ENCODE assay signal across 16 cellular contexts in genomic region chr19:39308531-39309304, GRCh38. TPM values are rescaled to one million over a fixed set of nuclear protein-coding genes. Genes with fewer than 3 reads are reported as not detected.
A peak's percentile ranks its signal among the peaks of the same experiment; 100 is the strongest.
DNase-seq lines count a peak whose midpoint lies in the region; ATAC-seq, FAIRE-seq and TF ChIP-seq lines count a peak whose summit lies in the region.
"Had no signal": no experiment of that assay in that cellular context is flagged by ENCODE, and none has a peak within 500 bp of the region (broad histone marks: within the 10 kb centered on the region; RNA-seq: fewer than 3 reads in every experiment).

No MANE protein-coding gene starts in this region.

- H3K79me1 ChIP-seq in H1 (ENCODE audit: low read depth, low read length) (no peaks in the 10 kb centered on the region), neuronal stem cell (ENCODE audit: low read depth, low read length) (no peaks in the 10 kb centered on the region)

- TF ChIP-seq POLR2A in H1 (IDR thresholded peaks at IDR 0.05; ENCODE audit: control extremely low read depth in 1 of 2, low read depth in 2 of 2, low read length in 2 of 2) (no peak), thyroid gland (IDR thresholded peaks at IDR 0.05) (no peak)

- H2BK120ac ChIP-seq in H1 (replicated peaks; ENCODE audit: low read depth, low read length), result no peak overlapping the region
- H2BK120ac ChIP-seq in neuronal stem cell (ENCODE audit: low read depth, low read length), result no peak overlapping the region

- H4K20me1 ChIP-seq in DND-41 (ENCODE audit: insufficient read depth, low read length), result peaks cover 13% of the 10 kb centered on the region
- H4K20me1 ChIP-seq in H1 (replicated peaks in 1 of 2; ENCODE audit: control insufficient read depth in 1 of 2, insufficient read depth in 2 of 2, low read length in 2 of 2), result no peaks in the 10 kb centered on the region

- H3K4me1 ChIP-seq in DND-41 (ENCODE audit: insufficient read depth, low read length), result no peaks in the 10 kb centered on the region
- peaks cover 37% of the 10 kb centered on the region for H3K4me1 ChIP-seq in HUES6 (ENCODE audit: control insufficient read depth, insufficient read depth, low read length)
- H3K4me1 ChIP-seq in H1 (replicated peaks in 1 of 4; ENCODE audit: control insufficient read depth in 3 of 4, insufficient read depth in 4 of 4, low read length in 3 of 4), result peaks cover 1 to 12% (median 10%) of the 10 kb centered on the region in 4 experiments; a peak in 6 of 7 replicates
- H3K4me1 ChIP-seq in neuronal stem cell (ENCODE audit: control insufficient read depth in 2 of 2, insufficient read depth in 1 of 2, low read depth in 1 of 2, low read length in 2 of 2), result peaks cover 9 to 13% of the 10 kb centered on the region in 2 donors
- H3K4me1 ChIP-seq in thyroid gland, result peaks cover 12 to 14% of the 10 kb centered on the region in 2 donors

- H3K27me3 ChIP-seq in DND-41 (ENCODE audit: insufficient read depth, low read length, poor library complexity) (no peaks in the 10 kb centered on the region), HUES6 (ENCODE audit: control insufficient read depth, insufficient read depth, low read length) (peaks cover 32% of the 10 kb centered on the region), H1 (replicated peaks in 1 of 4; ENCODE audit: control insufficient read depth in 3 of 4, extremely low read depth in 1 of 4, insufficient read depth in 3 of 4, low read length in 3 of 4) (peaks cover 0 to 29% (median 9%) of the 10 kb centered on the region in 4 experiments; a peak in 4 of 7 replicates), neuronal stem cell (ENCODE audit: control insufficient read depth in 3 of 3, insufficient read depth in 3 of 3, low read depth in 1 of 3, low read length in 3 of 3) (peaks cover 9 to 66% (median 37%) of the 10 kb centered on the region in 3 experiments), thyroid gland (peaks cover 13% of the 10 kb centered on the region)

- H2AK5ac ChIP-seq in H1 (ENCODE audit: low read depth, low read length), result no peak overlapping the region
- H2AK5ac ChIP-seq in neuronal stem cell (ENCODE audit: low read depth, low read length), result peak overlapping the region; percentile 73

- TF ChIP-seq EP300 in H1 (IDR thresholded peaks at IDR 0.05; ENCODE audit: borderline replicate concordance in 1 of 2, low read depth in 2 of 2, low read length in 2 of 2), result no peak

- no peak overlapping the region for H3K4ac ChIP-seq in H1 (replicated peaks; ENCODE audit: insufficient read length, low read depth, low read length)
- no peak overlapping the region for H3K4ac ChIP-seq in neuronal stem cell (ENCODE audit: low read length)

- H3K9ac ChIP-seq in DND-41 (ENCODE audit: low read depth, low read length) (no peak overlapping the region), HUES6 (ENCODE audit: low read length) (no peak overlapping the region), H1 (replicated peaks in 1 of 4; ENCODE audit: extremely low read depth in 1 of 4, low read depth in 3 of 4, low read length in 3 of 4) (no peak overlapping the region), neuronal stem cell (ENCODE audit: low read depth, low read length, poor library complexity) (no peak overlapping the region)

- H2BK20ac ChIP-seq in H1 (ENCODE audit: low read length), result no peak overlapping the region

- FAIRE-seq in H1 (lab: Jason Lieb, UNC), result peak; percentile 92
- FAIRE-seq: islet of Langerhans had no signal

- H2BK12ac ChIP-seq in H1 (ENCODE audit: low read depth, low read length) (peak overlapping the region; percentile 4; the same call in 1 of the 2 replicates), neuronal stem cell (ENCODE audit: low read length) (no peak overlapping the region)

- no peak overlapping the region for H4K5ac ChIP-seq in H1 (ENCODE audit: insufficient read length, low read depth, low read length)

- no peak overlapping the region for H2AFZ ChIP-seq in DND-41 (ENCODE audit: low read depth, low read length)
- H2AFZ ChIP-seq in H1 (ENCODE audit: low read length), result no peak overlapping the region
- H2AFZ ChIP-seq in neuronal stem cell (ENCODE audit: low read length), result peak overlapping the region; percentile 90

- H2BK5ac ChIP-seq in H1 (ENCODE audit: low read depth, low read length) (0 out of 2 replicates have a peak overlapping the region, but pooled peaks have one; percentile 28), neuronal stem cell (ENCODE audit: low read length) (no peak overlapping the region)

- TF ChIP-seq CTCF in DND-41 (IDR thresholded peaks at IDR 0.05; ENCODE audit: borderline replicate concordance, extremely low read depth, low read length, poor library complexity, severe bottlenecking) (no peak), H1 (IDR thresholded peaks at IDR 0.05; ENCODE audit: control extremely low read depth in 1 of 3, insufficient read depth in 1 of 3, low read depth in 1 of 3, low read length in 3 of 3) (no peak), thyroid gland (IDR thresholded peaks at IDR 0.05) (no peak)

- no peaks in the 10 kb centered on the region for H3K9me3 ChIP-seq in DND-41 (ENCODE audit: insufficient read depth, low read length, severe bottlenecking)
- H3K9me3 ChIP-seq in HUES6 (ENCODE audit: control insufficient read depth, insufficient read depth, low read depth, low read length), result no peaks in the 10 kb centered on the region
- no peaks in the 10 kb centered on the region for H3K9me3 ChIP-seq in H1 (ENCODE audit: insufficient read depth in 2 of 2, low read depth in 1 of 2, low read length in 1 of 2)
- peaks cover 2 to 5% of the 10 kb centered on the region in 2 donors for H3K9me3 ChIP-seq in neuronal stem cell (replicated peaks in 1 of 2; ENCODE audit: control insufficient read depth in 2 of 2, insufficient read depth in 1 of 2, low read depth in 1 of 2, low read length in 2 of 2)
- H3K9me3 ChIP-seq in thyroid gland, result no peaks in the 10 kb centered on the region
- H3K9me3 ChIP-seq: adrenal gland had no signal

- H3K4me3 ChIP-seq in DND-41 (ENCODE audit: low read depth in 1 of 2, low read length in 2 of 2) (no peak overlapping the region), HUES6 (ENCODE audit: low read depth, low read length) (peak overlapping the region; percentile 71), H1 (ENCODE audit: extremely low read depth in 1 of 4, insufficient read depth in 2 of 4, low read depth in 3 of 4, low read length in 4 of 4) (peak overlapping the region; percentile 40 to 75 (median 64)), neuronal stem cell (ENCODE audit: low read length in 2 of 2) (no peak overlapping the region), thyroid gland (replicated peaks in 1 of 3) (no peak overlapping the region)
- H3K4me3 ChIP-seq: adrenal gland had no signal

- H3K4me3 Mint-ChIP-seq in activated T-cell treated with anti-CD3 and anti-CD28 coated beads, Interleukin-2, amount 50 U/mL, for 4 hours, result no peak overlapping the region
- H3K4me3 Mint-ChIP-seq: activated B cell treated with CpG ODN at 0.5 μM for 24 hours had no signal

- 39% methylated on average over 18 of the region's 18 CpGs; no CpG with 5 or more reads in 1 of the 2 experiments for WGBS in H1 (ENCODE audit: extremely low coverage in 1 of 2, insufficient coverage in 1 of 2, insufficient read length in 1 of 2, insufficient replicate concordance in 2 of 2, low coverage in 1 of 2, low lambda C conversion rate in 2 of 2, missing lambda C conversion rate in 1 of 2), 2 experiments
- WGBS in neuronal stem cell (ENCODE audit: extremely low coverage in 2 of 2, insufficient read length in 2 of 2, insufficient replicate concordance in 1 of 2), 2 donors, result no CpG with 5 or more reads among the region's 18 CpGs
- WGBS in thyroid gland, 2 donors, result 47 to 54% methylated on average over 16 to 18 of the region's 18 CpGs

- DNase-seq in DND-41 (no peak), H1 (ENCODE audit: low read depth in 1 of 2, low spot score in 2 of 2) (peak; percentile 70 to 85), neuronal stem cell (ENCODE audit: low spot score) (no peak), NCI-H1436 (lab: John Stamatoyannopoulos, UW) (no peak), thyroid gland (no peak), NCI-H2107 (lab: John Stamatoyannopoulos, UW) (no peak)
- DNase-seq in activated T-cell treated with anti-CD3 and anti-CD28 coated beads, Interleukin-2, amount 50 U/mL, for 4 hours, result no peak
- DNase-seq: activated B cell treated with CpG ODN at 0.5 μM for 24 hours, C1 segment of cervical spinal cord, dermis blood vessel endothelial cell had no signal

- H4K8ac ChIP-seq in H1 (ENCODE audit: extremely low read depth, insufficient read depth, low read length), result 0 out of 2 replicates have a peak overlapping the region, but pooled peaks have one; percentile 88
- no peak overlapping the region for H4K8ac ChIP-seq in neuronal stem cell (ENCODE audit: low read depth, low read length)

- H3K27ac ChIP-seq in DND-41 (ENCODE audit: low read length) (no peak overlapping the region), HUES6 (ENCODE audit: low read depth, low read length) (no peak overlapping the region), H1 (ENCODE audit: low read depth, low read length) (no peak overlapping the region), neuronal stem cell (replicated peaks; ENCODE audit: low read length) (no peak overlapping the region), thyroid gland (no peak overlapping the region)
- H3K27ac ChIP-seq: adrenal gland had no signal

- H3K4me2 ChIP-seq in DND-41 (ENCODE audit: insufficient read depth, low read length) (no peak overlapping the region), H1 (ENCODE audit: insufficient read depth in 1 of 2, low read depth in 2 of 2, low read length in 2 of 2) (peak overlapping the region; percentile 57 to 87), neuronal stem cell (ENCODE audit: insufficient read depth, low read length, poor library complexity, severe bottlenecking) (no peak overlapping the region)

- no peak overlapping the region for H3K56ac ChIP-seq in H1 (replicated peaks; ENCODE audit: insufficient read length, low read depth, low read length)

- H3K36me3 ChIP-seq in DND-41 (ENCODE audit: insufficient read depth, low read length) (peaks cover 42% of the 10 kb centered on the region), HUES6 (ENCODE audit: control insufficient read depth, insufficient read depth, low read length) (0 out of 2 replicates have a peak, but pooled peaks cover 4% of the 10 kb centered on the region), H1 (ENCODE audit: control insufficient read depth in 2 of 4, insufficient read depth in 4 of 4, low read length in 3 of 4) (peaks cover 0 to under 1% (median 0%) of the 10 kb centered on the region in 4 experiments; a peak in 2 of 8 replicates), neuronal stem cell (replicated peaks in 1 of 2; ENCODE audit: control insufficient read depth in 2 of 2, insufficient read depth in 2 of 2, low read length in 2 of 2) (peaks cover 0 to 4% of the 10 kb centered on the region in 2 donors), thyroid gland (no peaks in the 10 kb centered on the region)
- H3K36me3 ChIP-seq: adrenal gland had no signal

- intact Hi-C loops in thyroid gland (cut with DNase I), result no loop called here

- H4K91ac ChIP-seq in H1 (replicated peaks; ENCODE audit: insufficient read length, low read length) (no peak overlapping the region), neuronal stem cell (ENCODE audit: low read depth, low read length, poor library complexity) (no peak overlapping the region)

- ATAC-seq in DND-41 (ENCODE audit: insufficient read depth, low read depth), result 0 out of 3 replicates have a peak, but pooled peaks have one; percentile 27
- ATAC-seq in activated T-cell treated with anti-CD3 and anti-CD28 coated beads, Interleukin-2, amount 50 U/mL, for 4 hours, result no peak

- H3K79me2 ChIP-seq in DND-41 (ENCODE audit: insufficient read depth, low read length) (0 out of 2 replicates have a peak, but pooled peaks cover 2% of the 10 kb centered on the region), H1 (ENCODE audit: control insufficient read depth in 1 of 2, insufficient read depth in 2 of 2, low read length in 2 of 2) (no peaks in the 10 kb centered on the region)

- H3K18ac ChIP-seq in H1 (ENCODE audit: extremely low read depth, low read length) (no peak overlapping the region), neuronal stem cell (ENCODE audit: low read length) (no peak overlapping the region)

- no peaks in the 10 kb centered on the region for H3K27me3 Mint-ChIP-seq in activated T-cell treated with anti-CD3 and anti-CD28 coated beads, Interleukin-2, amount 50 U/mL, for 4 hours (ENCODE audit: low read depth)

- H3K14ac ChIP-seq in H1 (ENCODE audit: insufficient read length) (no peak overlapping the region), neuronal stem cell (ENCODE audit: low read length) (no peak overlapping the region)

- peaks cover 3% of the 10 kb centered on the region for H3K4me1 Mint-ChIP-seq in activated T-cell treated with anti-CD3 and anti-CD28 coated beads, Interleukin-2, amount 50 U/mL, for 4 hours (ENCODE audit: low read depth)
- H3K4me1 Mint-ChIP-seq: activated B cell treated with CpG ODN at 0.5 μM for 24 hours had no signal

- TF ChIP-seq RAD21 in H1 (IDR thresholded peaks at IDR 0.05 in 1 of 2, conservative IDR thresholded peaks at IDR 0.05 in 1 of 2; ENCODE audit: low read depth in 2 of 2, low read length in 2 of 2), result no peak

- H3K23me2 ChIP-seq in H1 (ENCODE audit: low read depth, low read length), result peaks cover 12% of the 10 kb centered on the region; the same call in 1 of the 2 replicates

- H3K23ac ChIP-seq in H1 (ENCODE audit: insufficient read length) (no peak overlapping the region), neuronal stem cell (ENCODE audit: low read depth, low read length, poor library complexity) (peak overlapping the region; percentile 89)

- H3K9me3 Mint-ChIP-seq in activated T-cell treated with anti-CD3 and anti-CD28 coated beads, Interleukin-2, amount 50 U/mL, for 4 hours, result no peaks in the 10 kb centered on the region
- H3K9me3 Mint-ChIP-seq: activated B cell treated with CpG ODN at 0.5 μM for 24 hours had no signal

- H2BK15ac ChIP-seq in H1 (ENCODE audit: low read length) (no peak overlapping the region), neuronal stem cell (ENCODE audit: low read length) (no peak overlapping the region)

- POLR2A ChIA-PET in H1 (lab: Charles Lee; ENCODE audit: partially characterized antibody), result no interaction called here

- CTCF ChIA-PET in H1 (lab: Charles Lee; ENCODE audit: partially characterized antibody), result interaction anchor here (0.6 to 2.2 kb wide), 4 partner anchors 12 to 40 kb away, joined by 3 to 7 read pairs (median 4); partner anchors contain the start of gene IFNL1

- H3K36me3 Mint-ChIP-seq in activated T-cell treated with anti-CD3 and anti-CD28 coated beads, Interleukin-2, amount 50 U/mL, for 4 hours (ENCODE audit: insufficient read depth), result peaks cover 12% of the 10 kb centered on the region

RNA-seq across cellular contexts. Expression of gene LRFN1, which starts 11.9 kb away (rescaled TPM):
- 6.6 and 7.5 TPM in 2 replicates for total RNA-seq in H1 (2021; fragmentation: NEBNext Ultra II Directional; extraction: Animal tissue kit (Norgen Biotek cat#: 25700))
- 2.4 and 6.1 TPM in 2 replicates for polyA plus RNA-seq in H1 (2011; rRNA removed)
- polyA plus RNA-seq in H1 (2011; cell fraction: cytosol; rRNA removed), result 2.3 TPM
- polyA plus RNA-seq in H1 (2011; cell fraction: nucleus; rRNA removed), result 3.7 TPM
- polyA plus RNA-seq in H1 (2012, experiment 1 of 2), result 1.9 to 4.8 TPM (median 3.9 TPM) in 4 replicates
- polyA plus RNA-seq in H1 (2012, experiment 2 of 2), result 3.1 TPM
- polyA plus RNA-seq in H1 (2013, experiment 1 of 2), result 8.1 TPM
- 8.5 TPM for polyA plus RNA-seq in H1 (2013, experiment 2 of 2)
- 0.68 and 1.4 TPM in 2 replicates for polyA minus RNA-seq in H1 (2011; rRNA and poly(A)+ RNA removed)
- 3.8 TPM for polyA minus RNA-seq in H1 (2011; cell fraction: cytosol; rRNA and poly(A)+ RNA removed)
- 5.0 TPM for polyA minus RNA-seq in H1 (2011; cell fraction: nucleus; rRNA and poly(A)+ RNA removed)
- 8.3 TPM for polyA plus RNA-seq in neuronal stem cell (2013, experiment 1 of 2)
- 7.4 TPM for polyA plus RNA-seq in neuronal stem cell (2013, experiment 2 of 2)
- 1 to 10 TPM in 3 of 4 donors, under 1 TPM in 1; 0.78 to 2.2 (median 1.1) TPM for total RNA-seq in thyroid gland
- total RNA-seq in activated T-cell treated with anti-CD3 and anti-CD28 coated beads, Interleukin-2, amount 50 U/mL, for 4 hours, result 1 to 10 TPM; 4.2 to 6.7 (median 6.6) TPM

RNA-seq across cellular contexts. Expression of gene IFNL1, which starts 12.5 kb away (rescaled TPM):
- total RNA-seq in H1 (2021; fragmentation: NEBNext Ultra II Directional; extraction: Animal tissue kit (Norgen Biotek cat#: 25700)), result not detected in 2 replicates
- polyA plus RNA-seq in H1 (2011; rRNA removed), result not detected in 2 replicates
- polyA plus RNA-seq in H1 (2011; cell fraction: cytosol; rRNA removed), result not detected
- polyA plus RNA-seq in H1 (2011; cell fraction: nucleus; rRNA removed), result not detected
- not detected in 4 replicates for polyA plus RNA-seq in H1 (2012, experiment 1 of 2)
- polyA plus RNA-seq in H1 (2012, experiment 2 of 2), result not detected
- polyA plus RNA-seq in H1 (2013, experiment 1 of 2), result not detected
- polyA plus RNA-seq in H1 (2013, experiment 2 of 2), result not detected
- not detected in 2 replicates for polyA minus RNA-seq in H1 (2011; rRNA and poly(A)+ RNA removed)
- not detected for polyA minus RNA-seq in H1 (2011; cell fraction: cytosol; rRNA and poly(A)+ RNA removed)
- not detected for polyA minus RNA-seq in H1 (2011; cell fraction: nucleus; rRNA and poly(A)+ RNA removed)
- not detected for polyA plus RNA-seq in neuronal stem cell (2013, experiment 1 of 2)
- polyA plus RNA-seq in neuronal stem cell (2013, experiment 2 of 2), result not detected
- not detected for total RNA-seq in thyroid gland
- not detected for total RNA-seq in activated T-cell treated with anti-CD3 and anti-CD28 coated beads, Interleukin-2, amount 50 U/mL, for 4 hours
- total RNA-seq: activated B cell treated with CpG ODN at 0.5 μM for 24 hours, adrenal gland, dermis blood vessel endothelial cell, G401, mucosa of gallbladder, pulmonary artery endothelial cell had no signal
- polyA plus RNA-seq: adrenal gland had no signal

RNA-seq across cellular contexts. Expression of gene GMFG, which starts 27.1 kb away (rescaled TPM):
- not detected in 2 replicates for total RNA-seq in H1 (2021; fragmentation: NEBNext Ultra II Directional; extraction: Animal tissue kit (Norgen Biotek cat#: 25700))
- 0.24 and 0.26 TPM in 2 replicates for polyA plus RNA-seq in H1 (2011; rRNA removed)
- polyA plus RNA-seq in H1 (2011; cell fraction: cytosol; rRNA removed), result 0.17 TPM
- polyA plus RNA-seq in H1 (2011; cell fraction: nucleus; rRNA removed), result not detected
- 0.36 to 0.66 TPM (median 0.58 TPM) in 3 of 4 replicates, not detected in the other for polyA plus RNA-seq in H1 (2012, experiment 1 of 2)
- not detected for polyA plus RNA-seq in H1 (2012, experiment 2 of 2)
- polyA plus RNA-seq in H1 (2013, experiment 1 of 2), result 0.77 TPM
- 0.53 TPM for polyA plus RNA-seq in H1 (2013, experiment 2 of 2)
- 1.9 TPM in 1 of 2 replicates, not detected in the other for polyA minus RNA-seq in H1 (2011; rRNA and poly(A)+ RNA removed)
- polyA minus RNA-seq in H1 (2011; cell fraction: cytosol; rRNA and poly(A)+ RNA removed), result not detected
- polyA minus RNA-seq in H1 (2011; cell fraction: nucleus; rRNA and poly(A)+ RNA removed), result not detected
- 0.38 TPM for polyA plus RNA-seq in neuronal stem cell (2013, experiment 1 of 2)
- 0.42 TPM for polyA plus RNA-seq in neuronal stem cell (2013, experiment 2 of 2)
- total RNA-seq in thyroid gland, result 10 to 100 TPM in 3 of 4 donors, 1 to 10 TPM in 1; 6.3 to 54.7 (median 17.6) TPM
- total RNA-seq in activated T-cell treated with anti-CD3 and anti-CD28 coated beads, Interleukin-2, amount 50 U/mL, for 4 hours, result 100 to 1,000 TPM; 147 to 181 (median 178) TPM
- total RNA-seq: G401 had no signal

RNA-seq across cellular contexts. Expression of gene SAMD4B, which starts 33.5 kb away (rescaled TPM):
- 158 and 161 TPM in 2 replicates for total RNA-seq in H1 (2021; fragmentation: NEBNext Ultra II Directional; extraction: Animal tissue kit (Norgen Biotek cat#: 25700))
- polyA plus RNA-seq in H1 (2011; rRNA removed), result 137 and 189 TPM in 2 replicates
- polyA plus RNA-seq in H1 (2011; cell fraction: cytosol; rRNA removed), result 75.7 TPM
- 158 TPM for polyA plus RNA-seq in H1 (2011; cell fraction: nucleus; rRNA removed)
- polyA plus RNA-seq in H1 (2012, experiment 1 of 2), result 128 to 184 TPM (median 152 TPM) in 4 replicates
- polyA plus RNA-seq in H1 (2012, experiment 2 of 2), result 152 TPM
- polyA plus RNA-seq in H1 (2013, experiment 1 of 2), result 146 TPM
- polyA plus RNA-seq in H1 (2013, experiment 2 of 2), result 143 TPM
- 84.1 and 116 TPM in 2 replicates for polyA minus RNA-seq in H1 (2011; rRNA and poly(A)+ RNA removed)
- 86.4 TPM for polyA minus RNA-seq in H1 (2011; cell fraction: cytosol; rRNA and poly(A)+ RNA removed)
- polyA minus RNA-seq in H1 (2011; cell fraction: nucleus; rRNA and poly(A)+ RNA removed), result 65.0 TPM
- polyA plus RNA-seq in neuronal stem cell (2013, experiment 1 of 2), result 135 TPM
- 135 TPM for polyA plus RNA-seq in neuronal stem cell (2013, experiment 2 of 2)
- total RNA-seq in thyroid gland, result 100 to 1,000 TPM in 3 of 4 donors, 10 to 100 TPM in 1; 79.5 to 212 (median 124) TPM
- 10 to 100 TPM; 72.6 to 81.6 (median 81.1) TPM for total RNA-seq in activated T-cell treated with anti-CD3 and anti-CD28 coated beads, Interleukin-2, amount 50 U/mL, for 4 hours

RNA-seq across cellular contexts. Expression of gene IFNL2, which starts 40.5 kb away (rescaled TPM):
- total RNA-seq in H1 (2021; fragmentation: NEBNext Ultra II Directional; extraction: Animal tissue kit (Norgen Biotek cat#: 25700)), result not detected in 2 replicates
- not detected in 2 replicates for polyA plus RNA-seq in H1 (2011; rRNA removed)
- not detected for polyA plus RNA-seq in H1 (2011; cell fraction: cytosol; rRNA removed)
- polyA plus RNA-seq in H1 (2011; cell fraction: nucleus; rRNA removed), result not detected
- not detected in 4 replicates for polyA plus RNA-seq in H1 (2012, experiment 1 of 2)
- not detected for polyA plus RNA-seq in H1 (2012, experiment 2 of 2)
- not detected for polyA plus RNA-seq in H1 (2013, experiment 1 of 2)
- polyA plus RNA-seq in H1 (2013, experiment 2 of 2), result not detected
- polyA minus RNA-seq in H1 (2011; rRNA and poly(A)+ RNA removed), result not detected in 2 replicates
- polyA minus RNA-seq in H1 (2011; cell fraction: cytosol; rRNA and poly(A)+ RNA removed), result not detected
- not detected for polyA minus RNA-seq in H1 (2011; cell fraction: nucleus; rRNA and poly(A)+ RNA removed)
- not detected for polyA plus RNA-seq in neuronal stem cell (2013, experiment 1 of 2)
- polyA plus RNA-seq in neuronal stem cell (2013, experiment 2 of 2), result not detected
- not detected for total RNA-seq in thyroid gland
- total RNA-seq in activated T-cell treated with anti-CD3 and anti-CD28 coated beads, Interleukin-2, amount 50 U/mL, for 4 hours, result not detected
- total RNA-seq: activated B cell treated with CpG ODN at 0.5 μM for 24 hours, adrenal gland, dermis blood vessel endothelial cell, G401, mucosa of gallbladder, pulmonary artery endothelial cell had no signal
- polyA plus RNA-seq: adrenal gland had no signal

Comparison
In these comparisons a context has a peak if more than half of its experiments do, and no peak if none do; other contexts are left out.
1. DNase-seq: peak in H1 (2 of 2); none in DND-41 (single experiment), neuronal stem cell (single experiment), NCI-H1436 (single experiment), thyroid gland (0 of 2), activated T-cell treated with anti-CD3 and anti-CD28 coated beads, Interleukin-2, amount 50 U/mL, for 4 hours (single experiment) and NCI-H2107 (single experiment).
2. H3K4me2 ChIP-seq: peak in H1 (2 of 2); none in DND-41 (single experiment) and neuronal stem cell (single experiment).
3. H3K4me3 ChIP-seq: peak in HUES6 (single experiment) and H1 (4 of 4); none in DND-41 (0 of 2), neuronal stem cell (0 of 2) and thyroid gland (0 of 3).